ENCODE assay signal across 8 cellular contexts in the genomic region with DNA sequence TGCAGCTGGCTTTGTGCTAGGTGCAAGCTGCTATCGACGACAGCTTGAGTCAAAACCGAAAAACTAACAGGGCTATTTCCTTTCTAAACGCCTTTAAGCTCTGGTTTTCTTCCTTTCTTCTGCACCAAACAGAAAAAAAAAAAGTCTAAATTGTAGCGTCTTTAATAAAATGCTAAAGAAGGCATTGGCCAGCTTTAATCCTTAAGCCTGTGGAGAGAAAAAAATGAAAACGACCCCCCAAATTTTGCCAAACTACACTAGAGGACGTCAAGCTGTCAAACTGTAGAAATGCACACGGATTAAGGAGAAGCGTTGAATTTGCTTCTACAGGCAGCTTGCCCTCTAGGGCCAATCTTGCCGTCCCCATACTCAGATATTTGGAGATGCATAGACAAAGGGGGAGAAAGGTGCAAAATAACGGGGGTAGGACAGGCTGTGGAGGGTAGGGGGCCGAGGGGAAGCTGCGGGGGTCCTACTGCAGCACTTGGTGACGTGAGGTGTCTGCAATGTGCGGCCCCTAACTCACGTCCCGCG. TPM values are rescaled to one million over a fixed set of nuclear protein-coding genes. Genes with fewer than 3 reads are reported as not detected.
A peak's percentile ranks its signal among the peaks of the same experiment; 100 is the strongest.
DNase-seq lines count a peak whose midpoint lies in the region; ATAC-seq and TF ChIP-seq lines count a peak whose summit lies in the region.

No MANE protein-coding gene starts in this region.

- H3K36me3 Mint-ChIP-seq in WTC11, result no peaks in the 10 kb centered on the region

- no peaks in the 10 kb centered on the region for H3K36me3 ChIP-seq in urinary bladder (ENCODE audit: insufficient read depth)

- no peak overlapping the region for H3K27ac Mint-ChIP-seq in WTC11

- DNase-seq in WTC11 (ENCODE audit: low spot score) (no peak), DMS79 (lab: John Stamatoyannopoulos, UW) (no peak), NCI-H1048 (lab: John Stamatoyannopoulos, UW) (no peak)
- no peak for DNase-seq in stimulated activated CD4-positive, alpha-beta T cell treated with anti-CD3 and anti-CD28 coated beads, Interleukin-2, amount 100 ng/mL, for 24 hours

- peak overlapping the region; percentile 78 for H3K4me3 Mint-ChIP-seq in WTC11

- peaks cover 78% of the 10 kb centered on the region for H3K27me3 Mint-ChIP-seq in WTC11 (ENCODE audit: low read depth)

- H3K9me3 Mint-ChIP-seq in WTC11, result no peaks in the 10 kb centered on the region

- peak overlapping the region; percentile 32 for H3K4me3 ChIP-seq in urinary bladder (ENCODE audit: low read depth, low read length)

- 2% methylated on average over 18 of the region's 18 CpGs for WGBS in urinary bladder

- CTCF ChIA-PET in WTC11 (lab: Charles Lee), result interaction anchor here (0.6 to 2.6 kb wide), 7 partner anchors 9 to 1090 kb away, joined by 4 to 18 read pairs (median 5); no protein-coding TSS in a partner anchor

- peaks cover 2% of the 10 kb centered on the region for H3K4me1 ChIP-seq in urinary bladder (ENCODE audit: insufficient read depth)

- POLR2A ChIA-PET in WTC11 (lab: Charles Lee), result interaction anchor here (0.7 kb wide), 1 partner anchor 539 kb away, joined by 3 read pairs; no protein-coding TSS in a partner anchor

- peaks cover 36% of the 10 kb centered on the region for H3K27me3 ChIP-seq in layer of hippocampus (ENCODE audit: control insufficient read depth, insufficient read depth, low read length)

- H3K27ac ChIP-seq in C4-2B (peak overlapping the region; percentile 59), layer of hippocampus (ENCODE audit: low read depth, low read length) (peak overlapping the region; percentile 79), urinary bladder (ENCODE audit: low read depth) (no peak overlapping the region)

- ATAC-seq in GM21737 (IDR thresholded peaks at IDR 0.05; ENCODE audit: unreplicated experiment) (peak; percentile 7), WTC11 (no peak)

- peaks cover 37% of the 10 kb centered on the region for H3K4me1 Mint-ChIP-seq in WTC11

- TF ChIP-seq CTCF in C4-2B (conservative IDR thresholded peaks at IDR 0.05), result no peak
- no peak for TF ChIP-seq CTCF in WTC11 (IDR thresholded peaks at IDR 0.05)

TF ChIP-seq in WTC11, 78 proteins besides CTCF, POLR2A, EP300 and RAD21:
- TF ChIP-seq NR1H2 (CRISPR knock-in tag; IDR thresholded peaks at IDR 0.05) (no peak), SP1 (CRISPR knock-in tag; conservative IDR thresholded peaks at IDR 0.05) (0 out of 2 replicates have a peak, but pooled peaks have one; percentile 4)
- TF ChIP-seq, protein P1, sequence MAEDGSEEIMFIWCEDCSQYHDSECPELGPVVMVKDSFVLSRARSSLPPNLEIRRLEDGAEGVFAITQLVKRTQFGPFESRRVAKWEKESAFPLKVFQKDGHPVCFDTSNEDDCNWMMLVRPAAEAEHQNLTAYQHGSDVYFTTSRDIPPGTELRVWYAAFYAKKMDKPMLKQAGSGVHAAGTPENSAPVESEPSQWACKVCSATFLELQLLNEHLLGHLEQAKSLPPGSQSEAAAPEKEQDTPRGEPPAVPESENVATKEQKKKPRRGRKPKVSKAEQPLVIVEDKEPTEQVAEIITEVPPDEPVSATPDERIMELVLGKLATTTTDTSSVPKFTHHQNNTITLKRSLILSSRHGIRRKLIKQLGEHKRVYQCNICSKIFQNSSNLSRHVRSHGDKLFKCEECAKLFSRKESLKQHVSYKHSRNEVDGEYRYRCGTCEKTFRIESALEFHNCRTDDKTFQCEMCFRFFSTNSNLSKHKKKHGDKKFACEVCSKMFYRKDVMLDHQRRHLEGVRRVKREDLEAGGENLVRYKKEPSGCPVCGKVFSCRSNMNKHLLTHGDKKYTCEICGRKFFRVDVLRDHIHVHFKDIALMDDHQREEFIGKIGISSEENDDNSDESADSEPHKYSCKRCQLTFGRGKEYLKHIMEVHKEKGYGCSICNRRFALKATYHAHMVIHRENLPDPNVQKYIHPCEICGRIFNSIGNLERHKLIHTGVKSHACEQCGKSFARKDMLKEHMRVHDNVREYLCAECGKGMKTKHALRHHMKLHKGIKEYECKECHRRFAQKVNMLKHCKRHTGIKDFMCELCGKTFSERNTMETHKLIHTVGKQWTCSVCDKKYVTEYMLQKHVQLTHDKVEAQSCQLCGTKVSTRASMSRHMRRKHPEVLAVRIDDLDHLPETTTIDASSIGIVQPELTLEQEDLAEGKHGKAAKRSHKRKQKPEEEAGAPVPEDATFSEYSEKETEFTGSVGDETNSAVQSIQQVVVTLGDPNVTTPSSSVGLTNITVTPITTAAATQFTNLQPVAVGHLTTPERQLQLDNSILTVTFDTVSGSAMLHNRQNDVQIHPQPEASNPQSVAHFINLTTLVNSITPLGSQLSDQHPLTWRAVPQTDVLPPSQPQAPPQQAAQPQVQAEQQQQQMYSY (CRISPR knock-in tag; IDR thresholded peaks at IDR 0.05), result no peak
TF ChIP-seq in WTC11: peak in this region for 1.

RNA-seq across cellular contexts. Expression of a gene that starts 1.5 kb away (rescaled TPM):
- total RNA-seq in WTC11 (2021) (0.21 to 0.66 TPM (median 0.50 TPM) in 3 replicates), urinary bladder (4.5 TPM)
- 22.7 TPM for polyA plus RNA-seq in urinary bladder
